8 cellular contexts compared by ENCODE assay signal in genomic region chr6:35686873-35687557, GRCh38. TPM values are rescaled to one million over a fixed set of nuclear protein-coding genes. Genes with fewer than 3 reads are reported as not detected.
DNase-seq lines count a peak whose midpoint lies in the region; ATAC-seq, FAIRE-seq and TF ChIP-seq lines count a peak whose summit lies in the region.

No MANE protein-coding gene starts in this region.

- TF ChIP-seq EP300 in K562 (IDR thresholded peaks at IDR 0.05; ENCODE audit: low read length), result no peak

- no peak overlapping the region for H2BK120ac ChIP-seq in mesendoderm (ENCODE audit: low read depth, low read length)

- H4K8ac ChIP-seq in mesendoderm (ENCODE audit: low read depth, low read length), result no peak overlapping the region

- in situ Hi-C loops in K562 (cut with MboI), result no loop called here

- no peak overlapping the region for H3K56ac ChIP-seq in mesendoderm (ENCODE audit: low read length)

- intact Hi-C loops in K562 (cut with micrococcal nuclease), result loop anchor here (5.0 kb wide), 1 partner anchor 105 kb away; no protein-coding TSS in a partner anchor

- no peak for TF ChIP-seq RAD21 in K562 (CRISPR knock-in tag; conservative IDR thresholded peaks at IDR 0.05 in 1 of 2, IDR thresholded peaks at IDR 0.05 in 1 of 2)

- no peak for FAIRE-seq in K562 (lab: Jason Lieb, UNC)

- DNase-seq in K562 (ENCODE audit: extremely low read depth in 1 of 4, low spot score in 3 of 4) (no peak), mesendoderm (no peak), AG08396 (ENCODE audit: low spot score) (no peak)
- DNase-seq in NK-92 treated with Interleukin-12 subunit alpha and Interleukin-12 subunit beta, amount 100 ng/mL, for 24 hours (lab: John Stamatoyannopoulos, UW), result no peak

- TF ChIP-seq CTCF in 22Rv1 (IDR thresholded peaks at IDR 0.05) (no peak), HEK293 (tag by site-specific recombination; IDR thresholded peaks at IDR 0.05) (no peak), K562 (IDR thresholded peaks at IDR 0.05 in 2 of 3, conservative IDR thresholded peaks at IDR 0.05 in 1 of 3; ENCODE audit: insufficient read depth in 2 of 3, low read depth in 1 of 3, low read length in 3 of 3) (no peak)

- H3K27me3 ChIP-seq in K562 (ENCODE audit: control insufficient read depth in 2 of 2, insufficient read depth in 2 of 2, low read length in 2 of 2) (no peaks in the 10 kb centered on the region), mesendoderm (ENCODE audit: insufficient read depth, low read length, poor library complexity) (no peaks in the 10 kb centered on the region)

- H2BK15ac ChIP-seq in mesendoderm (replicated peaks; ENCODE audit: low read depth), result no peak overlapping the region

- peak overlapping the region; percentile 83; the same call in 1 of the 2 replicates for H2AFZ ChIP-seq in K562 (ENCODE audit: low read depth, low read length)

- no peak overlapping the region for H3K23ac ChIP-seq in mesendoderm (ENCODE audit: low read length)

- H2BK5ac ChIP-seq in mesendoderm (ENCODE audit: low read length), result no peak overlapping the region

- no peak overlapping the region for H3K4ac ChIP-seq in mesendoderm (ENCODE audit: low read depth, low read length)

- H3K9ac ChIP-seq in K562 (ENCODE audit: insufficient read depth in 1 of 2, low read depth in 2 of 2, low read length in 2 of 2) (peak overlapping the region in 1 of 2 experiments; percentile 84; a peak in 2 of 4 replicates), mesendoderm (ENCODE audit: low read length) (no peak overlapping the region)

- ATAC-seq in K562 (0 out of 3 replicates have a peak, but pooled peaks have one; percentile 8), GM18519 (IDR thresholded peaks at IDR 0.05; ENCODE audit: low FRiP score, unreplicated experiment) (no peak), GM18505 (IDR thresholded peaks at IDR 0.05; ENCODE audit: unreplicated experiment) (no peak)

- no peak overlapping the region for H2AK5ac ChIP-seq in mesendoderm (ENCODE audit: low read length)

- CTCF ChIA-PET in HEK293 (lab: Yijun Ruan, JAX) (interaction anchor here (0.5 to 2.9 kb wide), 12 partner anchors 9 to 340 kb away, joined by 3 to 18 read pairs (median 4); partner anchors contain the start of genes ARMC12 and MAPK14), K562 (lab: Yijun Ruan, JAX; ENCODE audit: low intra/inter-chr PET ratio) (no interaction called here)

- H3K4me2 ChIP-seq in K562 (ENCODE audit: insufficient read depth, low read length) (peak overlapping the region; percentile 100), mesendoderm (ENCODE audit: low read length) (peak overlapping the region; percentile 95)

- POLR2A ChIA-PET in HEK293 (lab: Yijun Ruan, JAX) (interaction anchor here (0.6 to 1.8 kb wide), 7 partner anchors 8 to 216 kb away, joined by 3 to 14 read pairs (median 4); no protein-coding TSS in a partner anchor), K562 (lab: Yijun Ruan, JAX) (interaction anchor here (0.6 to 2.1 kb wide), 7 partner anchors 10 to 82 kb away, joined by 3 to 19 read pairs (median 3); no protein-coding TSS in a partner anchor)

- WGBS in K562 (ENCODE audit: insufficient coverage, low coverage, missing lambda C conversion rate), result under 1% methylated on average over 4 of the region's 4 CpGs
- WGBS in mesendoderm (ENCODE audit: extremely low coverage, insufficient coverage, low lambda C conversion rate), result no CpG with 5 or more reads among the region's 4 CpGs

- H4K5ac ChIP-seq in mesendoderm (ENCODE audit: low read length), result no peak overlapping the region

- H3K27ac ChIP-seq in 22Rv1 (peak overlapping the region; percentile 93), HEK293 (ENCODE audit: extremely low read depth, low read depth, low read length) (no peak overlapping the region), K562 (ENCODE audit: extremely low read depth, low read depth, low read length) (peak overlapping the region; percentile 86; the same call in 2 of the 3 replicates), mesendoderm (ENCODE audit: low read depth, low read length) (no peak overlapping the region)

- H3K36me3 ChIP-seq in HEK293 (ENCODE audit: control insufficient read depth in 2 of 2, insufficient read depth in 1 of 2, low read length in 2 of 2) (peaks cover 0 to 9% of the 10 kb centered on the region in 2 experiments; a peak in 1 of 3 replicates), K562 (ENCODE audit: control insufficient read depth, insufficient read depth, low read length) (peaks cover 12% of the 10 kb centered on the region; the same call in 1 of the 3 replicates), mesendoderm (ENCODE audit: control insufficient read depth, insufficient read depth, low read length) (no peaks in the 10 kb centered on the region)

- H3K9me3 ChIP-seq in HEK293 (ENCODE audit: control insufficient read depth, insufficient read depth, low read depth, low read length) (no peaks in the 10 kb centered on the region), K562 (replicated peaks; ENCODE audit: control insufficient read depth, insufficient read depth, low read depth, low read length) (no peaks in the 10 kb centered on the region)

- peaks cover 7% of the 10 kb centered on the region for H4K20me1 ChIP-seq in K562 (replicated peaks; ENCODE audit: control insufficient read depth, insufficient read depth, low read length)

- BruUV-seq in K562 (replicated peaks; lab: Mats Ljungman, UMichigan), result no TSS peak

- H3K4me3 ChIP-seq in HEK293 (ENCODE audit: low read depth, low read length), result peak overlapping the region; percentile 72
- peak overlapping the region; percentile 96 for H3K4me3 ChIP-seq in K562
- H3K4me3 ChIP-seq in mesendoderm (ENCODE audit: low read length), result no peak overlapping the region

- no peaks in the 10 kb centered on the region for H3K79me1 ChIP-seq in mesendoderm (ENCODE audit: low read length)

- TF ChIP-seq POLR2A in K562 (conservative IDR thresholded peaks at IDR 0.05), result no peak
- TF ChIP-seq POLR2A in GM18505 (IDR thresholded peaks at IDR 0.05; ENCODE audit: borderline replicate concordance, extremely low read depth, insufficient read depth, insufficient read length), result no peak

- no peak overlapping the region for H3K18ac ChIP-seq in mesendoderm (ENCODE audit: low read length)

- H3K79me2 ChIP-seq in K562 (ENCODE audit: control insufficient read depth, insufficient read depth, low read length), result peaks cover 66% of the 10 kb centered on the region
- H3K79me2 ChIP-seq in mesendoderm (ENCODE audit: control insufficient read depth, insufficient read depth, low read length), result peaks cover 4% of the 10 kb centered on the region

- H3K9me1 ChIP-seq in K562 (ENCODE audit: control insufficient read depth, insufficient read depth, low read length), result no peaks in the 10 kb centered on the region

- H3K4me1 ChIP-seq in HEK293 (ENCODE audit: control insufficient read depth, insufficient read depth, low read length) (no peaks in the 10 kb centered on the region), K562 (replicated peaks in 1 of 2; ENCODE audit: control insufficient read depth in 2 of 2, insufficient read depth in 2 of 2, low read length in 2 of 2) (peaks cover 7 to 24% of the 10 kb centered on the region in 2 experiments; a peak in 4 of 5 replicates), mesendoderm (ENCODE audit: control insufficient read depth, low read depth, low read length) (no peaks in the 10 kb centered on the region)

TF ChIP-seq in K562, 482 proteins besides CTCF, POLR2A, EP300 and RAD21 (continues in another document):
- no peak for TF ChIP-seq MIER1 (IDR thresholded peaks at IDR 0.05; ENCODE audit: low read depth)

RNA-seq across cellular contexts. Expression of gene FKBP5, which starts 1.7 kb away (rescaled TPM):
- total RNA-seq in K562 (2011; cell fraction: chromatin; rRNA removed; ENCODE audit: low replicate concordance), result 23.5 and 58.7 TPM in 2 replicates
- 14.5 and 19.2 TPM in 2 replicates for total RNA-seq in K562 (2011; cell fraction: nucleolus; rRNA removed)
- total RNA-seq in K562 (2011; cell fraction: nucleoplasm; rRNA removed), result 38.3 and 72.2 TPM in 2 replicates
- total RNA-seq in K562 (2014; rRNA removed) (75.0 and 82.8 TPM in 2 replicates), K562 (2014; rRNA removed; fragmentation: Illumina TruSeq; extraction: Trizol) (54.2 and 65.9 TPM in 2 replicates), K562 (2015; rRNA removed; fragmentation: Illumina TruSeq; extraction: Trizol) (39.9 and 43.8 TPM in 2 replicates), K562 (2021) (92.0 and 104 TPM in 2 replicates)
- polyA plus RNA-seq in K562 (2011; rRNA removed) (59.7 and 86.1 TPM in 2 replicates), K562 (2014; fragmentation: Illumina TruSeq; extraction: Trizol) (128 and 151 TPM in 2 replicates), K562 (2014; fragmentation: Nextera tagmentation; extraction: Ambion mirVana) (10 to 100 TPM; 32.7 to 46.1 TPM), K562 (2014; rRNA removed) (76.6 and 76.8 TPM in 2 replicates)
- 22.1 and 33.5 TPM in 2 replicates for polyA plus RNA-seq in K562 (2011; cell fraction: cytosol; rRNA removed)
- polyA plus RNA-seq in K562 (2011; cell fraction: nucleus; rRNA removed), result 22.5 and 23.2 TPM in 2 replicates
- polyA plus RNA-seq in K562 (2012), result 43.9 and 85.0 TPM in 2 replicates
- 71.5 and 74.0 TPM in 2 replicates for polyA minus RNA-seq in K562 (2011; rRNA and poly(A)+ RNA removed)
- 31.1 and 38.9 TPM in 2 replicates for polyA minus RNA-seq in K562 (2011; cell fraction: cytosol; rRNA and poly(A)+ RNA removed)
- 13.3 and 18.5 TPM in 2 replicates for polyA minus RNA-seq in K562 (2011; cell fraction: nucleus; rRNA and poly(A)+ RNA removed)
- 38.7 TPM for polyA plus RNA-seq in mesendoderm (2013, experiment 1 of 2)
- 38.4 TPM for polyA plus RNA-seq in mesendoderm (2013, experiment 2 of 2)

RNA-seq across cellular contexts. Expression of gene ARMC12, which starts 49.8 kb away (rescaled TPM):
- not detected in 2 replicates for total RNA-seq in K562 (2011; cell fraction: chromatin; rRNA removed; ENCODE audit: low replicate concordance)
- 0.50 TPM in 1 of 2 replicates, not detected in the other for total RNA-seq in K562 (2011; cell fraction: nucleolus; rRNA removed)
- not detected in 2 replicates for total RNA-seq in K562 (2011; cell fraction: nucleoplasm; rRNA removed)
- total RNA-seq in K562 (2014; rRNA removed) (0.09 TPM in 1 of 2 replicates, not detected in the other), K562 (2014; rRNA removed; fragmentation: Illumina TruSeq; extraction: Trizol) (0.36 TPM in 1 of 2 replicates, not detected in the other), K562 (2015; rRNA removed; fragmentation: Illumina TruSeq; extraction: Trizol) (not detected in 2 replicates), K562 (2021) (0.13 and 0.35 TPM in 2 replicates)
- polyA plus RNA-seq in K562 (2011; rRNA removed) (0.26 and 0.45 TPM in 2 replicates), K562 (2014; fragmentation: Illumina TruSeq; extraction: Trizol) (0.36 TPM in 1 of 2 replicates, not detected in the other), K562 (2014; fragmentation: Nextera tagmentation; extraction: Ambion mirVana) (under 1 TPM in 1 of 2 experiments, not detected in 1; 0.13 TPM), K562 (2014; rRNA removed) (0.58 TPM in 1 of 2 replicates, not detected in the other)
- 0.07 and 0.21 TPM in 2 replicates for polyA plus RNA-seq in K562 (2011; cell fraction: cytosol; rRNA removed)
- 1.4 TPM in 2 replicates for polyA plus RNA-seq in K562 (2011; cell fraction: nucleus; rRNA removed)
- polyA plus RNA-seq in K562 (2012), result 0.26 and 1.6 TPM in 2 replicates
- polyA minus RNA-seq in K562 (2011; rRNA and poly(A)+ RNA removed), result 0.18 and 0.46 TPM in 2 replicates
- polyA minus RNA-seq in K562 (2011; cell fraction: cytosol; rRNA and poly(A)+ RNA removed), result not detected in 2 replicates
- polyA minus RNA-seq in K562 (2011; cell fraction: nucleus; rRNA and poly(A)+ RNA removed), result 0.27 TPM in 1 of 2 replicates, not detected in the other
- polyA plus RNA-seq in mesendoderm (2013, experiment 1 of 2), result 0.31 TPM
- polyA plus RNA-seq in mesendoderm (2013, experiment 2 of 2), result 0.29 TPM

Comparison
In these comparisons a context has a peak if more than half of its experiments do, and no peak if none do; other contexts are left out.
1. H3K27ac ChIP-seq: peak in 22Rv1 (single experiment) and K562 (single experiment); none in HEK293 (single experiment) and mesendoderm (single experiment).